ENCODE assay signal across 12 cellular contexts in genomic region chr7:99679032-99679399, GRCh38. TPM values are rescaled to one million over a fixed set of nuclear protein-coding genes. Genes with fewer than 3 reads are reported as not detected.
A peak's percentile ranks its signal among the peaks of the same experiment; 100 is the strongest.
DNase-seq lines count a peak whose midpoint lies in the region; ATAC-seq, FAIRE-seq and TF ChIP-seq lines count a peak whose summit lies in the region.
"Had no signal": no experiment of that assay in that cellular context is flagged by ENCODE, and none has a peak within 500 bp of the region (broad histone marks: within the 10 kb centered on the region; RNA-seq: fewer than 3 reads in every experiment).

No MANE protein-coding gene starts in this region.

- DNase-seq in EH (ENCODE audit: low read depth) (peak; percentile 34), Peyer's patch (peak in 2 of 3 donors; percentile 67 to 75), fibroblast of mammary gland (ENCODE audit: low read depth) (peak; percentile 70), pancreas (peak in 4 of 6 donors; percentile 27 to 48 (median 37)), AG08395 (ENCODE audit: low spot score) (no peak), immature natural killer cell (no peak), NCI-H345 treated with DMSO at 0.1 percent for 48 hours (lab: John Stamatoyannopoulos, UW; ENCODE audit: unreplicated experiment) (no peak), Karpas-422 (no peak)
- DNase-seq: activated T-cell treated with anti-CD3 and anti-CD28 coated beads, Interleukin-2, amount 50 U/mL, for 48 hours; DMS153; NCI-H1930 had no signal

- TF ChIP-seq CTCF in Peyer's patch (IDR thresholded peaks at IDR 0.05) (peak in 1 of 6 experiments; percentile 27), fibroblast of mammary gland (conservative IDR thresholded peaks at IDR 0.05; ENCODE audit: control insufficient read depth, insufficient read depth, low read depth, low read length) (no peak), pancreas (IDR thresholded peaks at IDR 0.05) (no peak)

- H3K4me1 ChIP-seq in Peyer's patch (no peaks in the 10 kb centered on the region), pancreas (peaks cover 4 to 9% (median 7%) of the 10 kb centered on the region in 3 donors), Karpas-422 (ENCODE audit: low read length) (no peaks in the 10 kb centered on the region)

- H3K4me3 ChIP-seq in Peyer's patch = peak overlapping the region in 3 of 4 donors; percentile 30 to 60 (median 56)
- peak overlapping the region; percentile 21 for H3K4me3 ChIP-seq in fibroblast of mammary gland (ENCODE audit: control insufficient read depth, low read depth, low read length)
- H3K4me3 ChIP-seq in pancreas = peak overlapping the region in 3 of 4 donors; percentile 26 to 40 (median 35)
- H3K4me3 ChIP-seq in Karpas-422 (ENCODE audit: low read length) = no peak overlapping the region

- H3K9me2 ChIP-seq in Karpas-422 (replicated peaks; ENCODE audit: insufficient read depth, low read length) = no peaks in the 10 kb centered on the region

- H3K36me3 ChIP-seq in Peyer's patch (peaks cover 0 to 30% (median 0%) of the 10 kb centered on the region in 3 donors), pancreas (peaks cover 0 to 10% (median 0%) of the 10 kb centered on the region in 3 donors), Karpas-422 (ENCODE audit: insufficient read depth, low read length) (no peaks in the 10 kb centered on the region)

- WGBS in pancreas, 2 donors = 31 to 38% methylated on average over 4 of the region's 4 CpGs

- H3K9me3 ChIP-seq in Peyer's patch (no peaks in the 10 kb centered on the region), pancreas (peaks cover 0 to 3% (median 0%) of the 10 kb centered on the region in 4 donors), Karpas-422 (ENCODE audit: low read length) (no peaks in the 10 kb centered on the region)

- H3K27ac Mint-ChIP-seq in immature natural killer cell = no peak overlapping the region

- no peak overlapping the region for H3K4me3 Mint-ChIP-seq in immature natural killer cell

- peak; percentile 38 to 76 for TF ChIP-seq POLR2A in Peyer's patch (IDR thresholded peaks at IDR 0.05)

- no peak for FAIRE-seq in pancreas (lab: Jason Lieb, UNC)

- H3K27me3 ChIP-seq in Peyer's patch (no peaks in the 10 kb centered on the region), pancreas (no peaks in the 10 kb centered on the region), Karpas-422 (ENCODE audit: low read length) (no peaks in the 10 kb centered on the region)

- no peak overlapping the region for H2AFZ ChIP-seq in Karpas-422 (ENCODE audit: low read length)

- H3K27ac ChIP-seq in Peyer's patch = peak overlapping the region in 3 of 4 donors; percentile 80 to 92 (median 83)
- H3K27ac ChIP-seq in pancreas = peak overlapping the region; percentile 1 to 75 (median 47)
- H3K27ac ChIP-seq in Karpas-422 (ENCODE audit: low read length) = no peak overlapping the region

- H3K27me3 Mint-ChIP-seq in immature natural killer cell (ENCODE audit: low read depth in 3 of 3) = no peaks in the 10 kb centered on the region

- no peak overlapping the region for H3K4me2 ChIP-seq in Karpas-422 (ENCODE audit: low read depth, low read length, poor library complexity, severe bottlenecking)

- H4K20me1 ChIP-seq in Karpas-422 (ENCODE audit: insufficient read depth, low read depth, low read length) = no peaks in the 10 kb centered on the region

- no peak overlapping the region for H3K9ac ChIP-seq in Karpas-422 (ENCODE audit: low read length)

- H3K79me2 ChIP-seq in Karpas-422 (ENCODE audit: low read length) = no peaks in the 10 kb centered on the region

- peaks cover 0 to 7% (median 4%) of the 10 kb centered on the region in 3 donors for H3K36me3 Mint-ChIP-seq in immature natural killer cell

- ATAC-seq in pancreas = peak; percentile 77 to 94 (median 84)

- H3K9me3 Mint-ChIP-seq in immature natural killer cell = no peaks in the 10 kb centered on the region

- peaks cover 0 to 3% of the 10 kb centered on the region in 2 donors for H3K4me1 Mint-ChIP-seq in immature natural killer cell

- intact Hi-C loops in pancreas (cut with DNase I) = no loop called here

RNA-seq across cellular contexts. Expression of gene CYP3A5, which starts 0.8 kb away (rescaled TPM):
- total RNA-seq in Peyer's patch = 1,000 to 10,000 TPM in 2 of 4 donors, 100 to 1,000 TPM in 2; 135 to 1,701 (median 1,072) TPM
- 100 to 1,000 TPM in 1 of 6 donors, 10 to 100 TPM in 4, 1 to 10 TPM in 1; 10.0 to 129 (median 28.1) TPM for total RNA-seq in pancreas
- 100 to 1,000 TPM; 108 to 219 TPM for polyA plus RNA-seq in pancreas
- under 1 TPM in 1 of 3 donors, not detected in 2; 0.35 TPM for polyA plus RNA-seq in immature natural killer cell
- not detected in 2 replicates for total RNA-seq in Karpas-422 (2014; rRNA removed; shearing (Covaris generic); ENCODE audit: low replicate concordance)
- total RNA-seq: T-helper 1 cell treated with Interleukin-12 subunit alpha and Interleukin-12 subunit beta and Interleukin-4 antibody, amounts not matched to agents 30 ng/mL and 1 ng/mL, for 36 hours had no signal

RNA-seq across cellular contexts. Expression of gene CYP3A7, which starts 56.0 kb away (rescaled TPM):
- total RNA-seq in Peyer's patch (1 to 10 TPM in 1 of 4 donors, under 1 TPM in 1, not detected in 2; 0.76 to 5.3 TPM), pancreas (1 to 10 TPM in 1 of 6 donors, under 1 TPM in 4, not detected in 1; 0.19 to 1.3 (median 0.25) TPM)
- polyA plus RNA-seq in pancreas (under 1 TPM; 0.11 to 0.23 TPM), immature natural killer cell (not detected)
- total RNA-seq in Karpas-422 (2014; rRNA removed; shearing (Covaris generic); ENCODE audit: low replicate concordance) = not detected in 2 replicates
- total RNA-seq: T-helper 1 cell treated with Interleukin-12 subunit alpha and Interleukin-12 subunit beta and Interleukin-4 antibody, amounts not matched to agents 30 ng/mL and 1 ng/mL, for 36 hours had no signal

Comparison
In these comparisons a context has a peak if more than half of its experiments do, and no peak if none do; other contexts are left out.
1. DNase-seq: peak in EH (single experiment), Peyer's patch (2 of 3), fibroblast of mammary gland (single experiment) and pancreas (4 of 6); none in AG08395 (single experiment), immature natural killer cell (0 of 3), NCI-H345 treated with DMSO at 0.1 percent for 48 hours (single experiment) and Karpas-422 (single experiment).
2. RNA of gene CYP3A5, which starts 0.8 kb away (total RNA-seq): 135 to 1,701 TPM in Peyer's patch and 10.0 to 129 TPM in pancreas; not detected in Karpas-422; every median in the first group is over 10 times any median in the second.